1 cellular context compared by ENCODE assay signal in genomic region chr20:48723308-48724264, GRCh38.
TF ChIP-seq lines count a peak whose summit lies in the region.

No MANE protein-coding gene starts in this region.

TF ChIP-seq in HepG2, 621 proteins besides CTCF, POLR2A, EP300 and RAD21 (continued from another document and continues in another):
- TF ChIP-seq, protein P1, sequence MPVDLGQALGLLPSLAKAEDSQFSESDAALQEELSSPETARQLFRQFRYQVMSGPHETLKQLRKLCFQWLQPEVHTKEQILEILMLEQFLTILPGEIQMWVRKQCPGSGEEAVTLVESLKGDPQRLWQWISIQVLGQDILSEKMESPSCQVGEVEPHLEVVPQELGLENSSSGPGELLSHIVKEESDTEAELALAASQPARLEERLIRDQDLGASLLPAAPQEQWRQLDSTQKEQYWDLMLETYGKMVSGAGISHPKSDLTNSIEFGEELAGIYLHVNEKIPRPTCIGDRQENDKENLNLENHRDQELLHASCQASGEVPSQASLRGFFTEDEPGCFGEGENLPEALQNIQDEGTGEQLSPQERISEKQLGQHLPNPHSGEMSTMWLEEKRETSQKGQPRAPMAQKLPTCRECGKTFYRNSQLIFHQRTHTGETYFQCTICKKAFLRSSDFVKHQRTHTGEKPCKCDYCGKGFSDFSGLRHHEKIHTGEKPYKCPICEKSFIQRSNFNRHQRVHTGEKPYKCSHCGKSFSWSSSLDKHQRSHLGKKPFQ (CRISPR knock-in tag; IDR thresholded peaks at IDR 0.05; ENCODE audit: insufficient replicate concordance): no peak
- TF ChIP-seq ZNF678 (CRISPR knock-in tag; IDR thresholded peaks at IDR 0.05) (no peak), FOXM1 (CRISPR knock-in tag; IDR thresholded peaks at IDR 0.05) (no peak), ATF7 (IDR thresholded peaks at IDR 0.05) (no peak), ATF7 (CRISPR knock-in tag; IDR thresholded peaks at IDR 0.05) (0 out of 2 replicates have a peak, but pooled peaks have one; percentile 18), CHCHD3 (CRISPR knock-in tag; IDR thresholded peaks at IDR 0.05) (no peak), RBAK (CRISPR knock-in tag; IDR thresholded peaks at IDR 0.05) (no peak), PAXIP1 (CRISPR knock-in tag; conservative IDR thresholded peaks at IDR 0.05) (peak; percentile 28; the same call in 1 of the 2 replicates), CEBPZ (IDR thresholded peaks at IDR 0.05; ENCODE audit: low read length) (no peak), ZC3H13 (CRISPR knock-in tag; IDR thresholded peaks at IDR 0.05) (no peak), GABPA (IDR thresholded peaks at IDR 0.05; ENCODE audit: low read depth, low read length) (no peak; the same call in 1 of the 2 replicates), GABPA (CRISPR knock-in tag; IDR thresholded peaks at IDR 0.05; ENCODE audit: low read depth) (no peak), FUBP1 (CRISPR knock-in tag; IDR thresholded peaks at IDR 0.05; ENCODE audit: borderline replicate concordance) (no peak), TRIM24 (CRISPR knock-in tag; IDR thresholded peaks at IDR 0.05) (no peak), MEIS1 (CRISPR knock-in tag; IDR thresholded peaks at IDR 0.05; ENCODE audit: borderline replicate concordance) (peak; percentile 87; the same call in 1 of the 2 replicates), ZNF317 (CRISPR knock-in tag; IDR thresholded peaks at IDR 0.05) (0 out of 2 replicates have a peak, but pooled peaks have one; percentile 40), PRMT3 (CRISPR knock-in tag; IDR thresholded peaks at IDR 0.05; ENCODE audit: borderline replicate concordance, low read depth) (no peak), ARID3A (IDR thresholded peaks at IDR 0.05; ENCODE audit: low read depth, low read length) (no peak), MXD3 (CRISPR knock-in tag; IDR thresholded peaks at IDR 0.05) (peak; percentile 48; the same call in 1 of the 2 replicates), GTF3A (CRISPR knock-in tag; conservative IDR thresholded peaks at IDR 0.05) (no peak), NFKBIZ (CRISPR knock-in tag; IDR thresholded peaks at IDR 0.05) (no peak), NFRKB (IDR thresholded peaks at IDR 0.05) (no peak), MAFF (IDR thresholded peaks at IDR 0.05; ENCODE audit: low read depth, low read length) (no peak), ZNF7 (CRISPR knock-in tag; IDR thresholded peaks at IDR 0.05) (no peak), ZMYM4 (CRISPR knock-in tag; IDR thresholded peaks at IDR 0.05) (peak; percentile 42; the same call in 1 of the 2 replicates), SNAPC5 (CRISPR knock-in tag; IDR thresholded peaks at IDR 0.05; ENCODE audit: borderline replicate concordance) (no peak), FOXP1 (IDR thresholded peaks at IDR 0.05) (no peak), FOXP1 (CRISPR knock-in tag; IDR thresholded peaks at IDR 0.05) (no peak), RFX5 (IDR thresholded peaks at IDR 0.05; ENCODE audit: low read depth, low read length) (no peak), ZBTB14 (CRISPR knock-in tag; IDR thresholded peaks at IDR 0.05) (no peak), SRSF9 (IDR thresholded peaks at IDR 0.05; ENCODE audit: borderline replicate concordance, insufficient read depth, low read depth, low read length, poor library complexity, severe bottlenecking) (no peak), CSRNP1 (CRISPR knock-in tag; IDR thresholded peaks at IDR 0.05) (no peak), DMAP1 (CRISPR knock-in tag; IDR thresholded peaks at IDR 0.05) (no peak), ARHGAP35 (CRISPR knock-in tag; IDR thresholded peaks at IDR 0.05; ENCODE audit: borderline replicate concordance) (no peak), KLF11 (CRISPR knock-in tag; IDR thresholded peaks at IDR 0.05) (no peak), ZFP82 (CRISPR knock-in tag; IDR thresholded peaks at IDR 0.05; ENCODE audit: borderline replicate concordance) (no peak), DNMT3B (CRISPR knock-in tag; conservative IDR thresholded peaks at IDR 0.05) (no peak), ZMAT3 (CRISPR knock-in tag; conservative IDR thresholded peaks at IDR 0.05) (no peak), TCF7 (IDR thresholded peaks at IDR 0.05; ENCODE audit: low read depth) (no peak; the same call in 1 of the 2 replicates), PHF20 (CRISPR knock-in tag; IDR thresholded peaks at IDR 0.05) (no peak), BATF2 (CRISPR knock-in tag; IDR thresholded peaks at IDR 0.05) (no peak)
- TF ChIP-seq, protein P2, sequence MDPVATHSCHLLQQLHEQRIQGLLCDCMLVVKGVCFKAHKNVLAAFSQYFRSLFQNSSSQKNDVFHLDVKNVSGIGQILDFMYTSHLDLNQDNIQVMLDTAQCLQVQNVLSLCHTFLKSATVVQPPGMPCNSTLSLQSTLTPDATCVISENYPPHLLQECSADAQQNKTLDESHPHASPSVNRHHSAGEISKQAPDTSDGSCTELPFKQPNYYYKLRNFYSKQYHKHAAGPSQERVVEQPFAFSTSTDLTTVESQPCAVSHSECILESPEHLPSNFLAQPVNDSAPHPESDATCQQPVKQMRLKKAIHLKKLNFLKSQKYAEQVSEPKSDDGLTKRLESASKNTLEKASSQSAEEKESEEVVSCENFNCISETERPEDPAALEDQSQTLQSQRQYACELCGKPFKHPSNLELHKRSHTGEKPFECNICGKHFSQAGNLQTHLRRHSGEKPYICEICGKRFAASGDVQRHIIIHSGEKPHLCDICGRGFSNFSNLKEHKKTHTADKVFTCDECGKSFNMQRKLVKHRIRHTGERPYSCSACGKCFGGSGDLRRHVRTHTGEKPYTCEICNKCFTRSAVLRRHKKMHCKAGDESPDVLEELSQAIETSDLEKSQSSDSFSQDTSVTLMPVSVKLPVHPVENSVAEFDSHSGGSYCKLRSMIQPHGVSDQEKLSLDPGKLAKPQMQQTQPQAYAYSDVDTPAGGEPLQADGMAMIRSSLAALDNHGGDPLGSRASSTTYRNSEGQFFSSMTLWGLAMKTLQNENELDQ (CRISPR knock-in tag; IDR thresholded peaks at IDR 0.05; ENCODE audit: borderline replicate concordance): no peak
- TF ChIP-seq, protein P3, sequence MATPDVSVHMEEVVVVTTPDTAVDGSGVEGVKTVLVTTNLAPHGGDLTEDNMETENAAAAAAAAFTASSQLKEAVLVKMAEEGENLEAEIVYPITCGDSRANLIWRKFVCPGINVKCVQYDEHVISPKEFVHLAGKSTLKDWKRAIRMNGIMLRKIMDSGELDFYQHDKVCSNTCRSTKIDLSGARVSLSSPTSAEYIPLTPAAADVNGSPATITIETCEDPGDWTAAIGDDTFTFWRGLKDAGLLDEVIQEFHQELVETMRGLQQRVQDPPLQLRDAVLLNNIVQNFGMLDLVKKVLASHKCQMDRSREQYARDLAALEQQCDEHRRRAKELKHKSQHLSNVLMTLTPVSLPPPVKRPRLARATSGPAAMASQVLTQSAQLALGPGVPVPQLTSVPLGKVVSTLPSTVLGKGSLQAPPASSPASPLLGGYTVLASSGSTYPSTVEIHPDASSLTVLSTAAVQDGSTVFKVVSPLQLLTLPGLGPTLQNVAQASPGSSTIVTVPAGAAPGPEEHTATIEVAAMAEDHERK (CRISPR knock-in tag; IDR thresholded peaks at IDR 0.05; ENCODE audit: low read depth): no peak
